In the genomic region with DNA sequence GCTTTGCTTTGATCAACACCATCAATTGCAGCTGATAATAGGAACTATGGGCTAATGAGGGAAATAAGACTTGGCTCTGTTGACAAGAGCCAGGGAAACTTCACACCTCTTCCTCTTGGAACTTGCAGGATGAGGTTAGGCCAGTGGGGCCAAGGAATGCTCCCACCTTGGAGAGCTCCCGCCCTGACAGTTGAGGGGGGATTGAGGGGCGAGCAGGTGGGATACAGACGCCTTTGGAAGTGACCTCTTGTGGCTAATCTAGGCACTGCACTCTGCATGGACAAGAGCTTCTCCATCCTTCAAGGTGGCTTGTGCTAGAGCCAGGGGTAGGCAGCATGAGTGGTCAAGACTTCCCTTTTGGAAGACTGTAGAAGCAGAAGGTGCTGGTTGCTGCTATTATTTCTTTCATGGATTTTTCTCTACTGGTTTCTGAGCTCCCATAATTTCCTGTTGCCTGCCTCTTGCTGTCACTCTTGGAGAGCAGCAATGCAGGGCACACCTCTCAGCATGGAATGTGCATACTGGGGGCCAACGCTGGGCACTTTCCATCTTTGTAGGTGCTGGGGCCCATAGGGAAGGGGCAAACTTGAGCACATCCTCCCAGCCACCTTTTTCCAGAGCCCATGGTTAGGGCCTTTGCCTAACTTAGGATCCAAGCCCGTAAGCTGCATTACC, we compare ENCODE assay signal across 8 cellular contexts. TPM values are rescaled to one million over a fixed set of nuclear protein-coding genes. Genes with fewer than 3 reads are reported as not detected.
DNase-seq lines count a peak whose midpoint lies in the region; ATAC-seq and TF ChIP-seq lines count a peak whose summit lies in the region.

No MANE protein-coding gene starts in this region.

- TF ChIP-seq CTCF in Loucy (conservative IDR thresholded peaks at IDR 0.05; ENCODE audit: low read length) (peak; percentile 95), epithelial cell of proximal tubule (conservative IDR thresholded peaks at IDR 0.05; ENCODE audit: low read depth, low read length) (peak; percentile 86), ovary (IDR thresholded peaks at IDR 0.05) (peak; percentile 56 to 65 (median 64))

- H3K36me3 Mint-ChIP-seq in activated CD4-positive, alpha-beta memory T cell treated with anti-CD3 and anti-CD28 coated beads for 36 hours, result peaks cover 14% of the 10 kb centered on the region

- 31 to 32% (median 32%) methylated on average over 5 of the region's 5 CpGs for WGBS in ovary, 3 donors

- no peak overlapping the region for H3K9ac ChIP-seq in Loucy (ENCODE audit: low read depth, low read length, poor library complexity, severe bottlenecking)

- H3K36me3 ChIP-seq in Loucy (ENCODE audit: insufficient read depth, low read length) (no peaks in the 10 kb centered on the region), ovary (no peaks in the 10 kb centered on the region)

- H3K27me3 ChIP-seq in Loucy (ENCODE audit: insufficient read depth, low read length, poor library complexity, severe bottlenecking) (no peaks in the 10 kb centered on the region), ovary (no peaks in the 10 kb centered on the region)

- no peak for ATAC-seq in GM21723 (IDR thresholded peaks at IDR 0.05; ENCODE audit: unreplicated experiment)

- H3K4me3 Mint-ChIP-seq in activated CD4-positive, alpha-beta memory T cell treated with anti-CD3 and anti-CD28 coated beads for 36 hours, result no peak overlapping the region

- H3K4me3 ChIP-seq in Loucy (ENCODE audit: low read length, poor library complexity, severe bottlenecking) (peak overlapping the region; percentile 86), epithelial cell of proximal tubule (ENCODE audit: low read depth, low read length) (no peak overlapping the region), ovary (no peak overlapping the region)

- no peaks in the 10 kb centered on the region for H3K27me3 Mint-ChIP-seq in activated CD4-positive, alpha-beta memory T cell treated with anti-CD3 and anti-CD28 coated beads for 36 hours

- H3F3A ChIP-seq in Loucy (ENCODE audit: low read depth), result no peaks in the 10 kb centered on the region

- no peak overlapping the region for H2AFZ ChIP-seq in Loucy (ENCODE audit: low read length)

- no peaks in the 10 kb centered on the region for H3K9me2 ChIP-seq in Loucy (replicated peaks; ENCODE audit: low read depth, low read length)

- peak overlapping the region; percentile 93 for H3K4me2 ChIP-seq in Loucy (ENCODE audit: low read depth, low read length, poor library complexity, severe bottlenecking)

- H3K9me3 Mint-ChIP-seq in activated CD4-positive, alpha-beta memory T cell treated with anti-CD3 and anti-CD28 coated beads for 36 hours, result no peaks in the 10 kb centered on the region

- H3K4me1 ChIP-seq in Loucy (ENCODE audit: insufficient read depth, low read length, poor library complexity, severe bottlenecking), result peaks cover 9% of the 10 kb centered on the region
- no peaks in the 10 kb centered on the region for H3K4me1 ChIP-seq in ovary (ENCODE audit: insufficient read depth)

- H3K4me1 Mint-ChIP-seq in activated CD4-positive, alpha-beta memory T cell treated with anti-CD3 and anti-CD28 coated beads for 36 hours (ENCODE audit: low read depth), result peaks cover 3% of the 10 kb centered on the region

- intact Hi-C loops in activated CD4-positive, alpha-beta memory T cell treated with anti-CD3 and anti-CD28 coated beads for 36 hours (cut with micrococcal nuclease), result loop anchor here (2.0 to 5.0 kb wide), 3 partner anchors 99 to 356 kb away; partner anchors contain the start of genes ERAL1 and SPAG5
- intact Hi-C loops in ovary (cut with DNase I), result loop anchor here in 2 of 4 donors (5.0 kb wide), 1 partner anchor 616 kb away; the partner anchor contains the start of genes IFT20 (in 2 of the 2) and TNFAIP1 (in 2 of the 2)

- peak; percentile 30 to 37 for DNase-seq in NCI-H446 (lab: John Stamatoyannopoulos, UW)
- no peak for DNase-seq in NCI-H446 treated with DMSO at 0.1 percent for 48 hours (lab: John Stamatoyannopoulos, UW)
- peak; percentile 61 for DNase-seq in activated CD4-positive, alpha-beta memory T cell treated with anti-CD3 and anti-CD28 coated beads for 36 hours
- DNase-seq in epithelial cell of proximal tubule (ENCODE audit: low read depth), result no peak
- DNase-seq in ovary, result peak; percentile 44 to 71 (median 57)
- DNase-seq in epidermal melanocyte (ENCODE audit: insufficient read length, low spot score), result no peak

- H4K20me1 ChIP-seq in Loucy (ENCODE audit: insufficient read depth, low read length, poor library complexity, severe bottlenecking), result peaks cover 30% of the 10 kb centered on the region

- H3K79me2 ChIP-seq in Loucy (ENCODE audit: insufficient read depth, low read length), result peaks cover 26% of the 10 kb centered on the region

- H3K9me3 ChIP-seq in Loucy (ENCODE audit: insufficient read depth, low read depth, low read length), result no peaks in the 10 kb centered on the region
- no peaks in the 10 kb centered on the region for H3K9me3 ChIP-seq in ovary

- no peak for TF ChIP-seq POLR2A in ovary (IDR thresholded peaks at IDR 0.05)

- POLR2A ChIA-PET in activated CD4-positive, alpha-beta memory T cell treated with anti-CD3 and anti-CD28 coated beads for 36 hours (lab: Charles Lee), result interaction anchor here (0.7 to 3.1 kb wide), 6 partner anchors 12 to 303 kb away, joined by 3 to 15 read pairs (median 3); partner anchors contain the start of gene RPL23A

- no peak for TF ChIP-seq EP300 in ovary (IDR thresholded peaks at IDR 0.05)

- peak overlapping the region; percentile 45 for H3K27ac Mint-ChIP-seq in activated CD4-positive, alpha-beta memory T cell treated with anti-CD3 and anti-CD28 coated beads for 36 hours

- no peak overlapping the region for H3K27ac ChIP-seq in ovary

- CTCF ChIA-PET in activated CD4-positive, alpha-beta memory T cell treated with anti-CD3 and anti-CD28 coated beads for 36 hours (lab: Charles Lee), result interaction anchor here (0.5 to 7.3 kb wide), 47 partner anchors 8 to 308 kb away, joined by 3 to 130 read pairs (median 4); partner anchors contain the start of genes DHRS13, FLOT2, MYO18A and NEK8

RNA-seq across cellular contexts. Expression of gene PHF12, which starts 2.3 kb away (rescaled TPM):
- 10 to 100 TPM; 44.0 to 44.8 TPM for total RNA-seq in activated CD4-positive, alpha-beta memory T cell treated with anti-CD3 and anti-CD28 coated beads for 36 hours
- total RNA-seq in epithelial cell of proximal tubule (26.3 and 43.5 TPM in 2 replicates), ovary (10 to 100 TPM; 39.8 to 62.7 (median 48.8) TPM)
- polyA plus RNA-seq in ovary, result 10 to 100 TPM; 22.7 to 28.1 TPM

RNA-seq across cellular contexts. Expression of gene DHRS13, which starts 50.7 kb away (rescaled TPM):
- 10 to 100 TPM; 18.0 to 20.6 TPM for total RNA-seq in activated CD4-positive, alpha-beta memory T cell treated with anti-CD3 and anti-CD28 coated beads for 36 hours
- total RNA-seq in epithelial cell of proximal tubule (14.0 and 18.0 TPM in 2 replicates), ovary (10 to 100 TPM in 1 of 7 donors, 1 to 10 TPM in 6; 7.3 to 13.8 (median 8.1) TPM)
- polyA plus RNA-seq in ovary, result 1 to 10 TPM; 3.7 to 5.1 TPM

RNA-seq across cellular contexts. Expression of gene SEZ6, which starts 52.3 kb away (rescaled TPM):
- total RNA-seq in activated CD4-positive, alpha-beta memory T cell treated with anti-CD3 and anti-CD28 coated beads for 36 hours, result not detected
- total RNA-seq in epithelial cell of proximal tubule (not detected in 2 replicates), ovary (not detected)
- not detected for polyA plus RNA-seq in ovary

RNA-seq across cellular contexts. Expression of gene FLOT2, which starts 56.0 kb away (rescaled TPM):
- 100 to 1,000 TPM; 110 to 118 TPM for total RNA-seq in activated CD4-positive, alpha-beta memory T cell treated with anti-CD3 and anti-CD28 coated beads for 36 hours
- total RNA-seq in epithelial cell of proximal tubule (83.5 and 92.5 TPM in 2 replicates), ovary (10 to 100 TPM; 29.3 to 82.3 (median 75.0) TPM)
- 10 to 100 TPM; 39.3 to 44.7 TPM for polyA plus RNA-seq in ovary

Comparison
In these comparisons a context has a peak if more than half of its experiments do, and no peak if none do; other contexts are left out.
1. DNase-seq: peak in NCI-H446 (2 of 2), activated CD4-positive, alpha-beta memory T cell treated with anti-CD3 and anti-CD28 coated beads for 36 hours (single experiment) and ovary (5 of 5); none in NCI-H446 treated with DMSO at 0.1 percent for 48 hours (single experiment), epithelial cell of proximal tubule (single experiment) and epidermal melanocyte (single experiment).
2. Peak in every context shown above with its lines, with median percentiles within 50 percentile points of each other: CTCF ChIP-seq.